ENCODE assay signal across 9 cellular contexts in the genomic region with DNA sequence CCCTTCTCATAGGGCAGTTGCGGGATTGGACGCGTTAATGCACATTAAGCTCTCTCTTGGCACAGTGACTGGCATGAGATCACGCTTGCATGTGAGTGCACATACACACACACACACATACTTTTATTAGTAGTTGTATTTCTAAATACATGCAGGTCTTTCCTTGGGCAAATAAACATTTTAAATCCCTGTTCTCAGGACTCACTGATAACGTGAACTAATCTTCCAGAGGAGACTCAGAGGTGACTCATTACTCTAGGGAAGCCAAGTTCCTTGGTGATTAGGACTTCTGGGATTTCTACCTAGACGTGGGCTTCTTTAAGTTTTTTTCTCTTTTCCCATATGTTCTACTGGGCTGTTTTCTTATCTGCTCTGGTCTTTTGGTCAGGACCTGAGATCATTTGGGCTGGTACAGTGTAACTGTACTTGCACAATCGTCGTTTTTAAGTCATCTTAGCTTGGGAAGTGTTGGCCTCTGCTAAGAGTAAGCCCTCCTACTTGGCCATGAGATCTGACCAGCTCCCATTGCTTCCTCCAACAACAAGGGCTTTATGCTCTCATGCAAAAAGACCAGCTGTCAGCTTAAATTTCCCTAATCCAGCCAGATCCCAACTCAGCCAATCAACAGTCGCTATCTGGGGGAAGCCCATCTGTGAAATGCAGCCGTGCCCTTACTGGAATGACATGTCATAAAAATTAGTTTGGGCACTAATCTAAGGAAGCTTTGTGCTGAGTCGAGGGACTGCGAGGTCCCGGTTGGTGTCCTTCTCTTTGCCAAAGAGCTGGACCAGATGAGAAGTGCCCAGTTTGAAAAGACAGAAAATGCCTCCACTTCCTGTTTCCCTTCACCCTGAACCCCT.
DNase-seq lines count a peak whose midpoint lies in the region; ATAC-seq and TF ChIP-seq lines count a peak whose summit lies in the region.
"Had no signal": no experiment of that assay in that cellular context is flagged by ENCODE, and none has a peak within 500 bp of the region (broad histone marks: within the 10 kb centered on the region; RNA-seq: fewer than 3 reads in every experiment).

No MANE protein-coding gene starts in this region.

- CTCF ChIA-PET in CD8-positive, alpha-beta T cell (lab: Charles Lee) = no interaction called here

- no peak for TF ChIP-seq EP300 in gastroesophageal sphincter (IDR thresholded peaks at IDR 0.05)

- H3K27ac ChIP-seq in gastroesophageal sphincter (no peak overlapping the region), uterus (no peak overlapping the region)
- H3K27ac ChIP-seq in CD8-positive, alpha-beta T cell (ENCODE audit: low read depth, low read length) = no peak overlapping the region

- H3K4me3 Mint-ChIP-seq in CD8-positive, alpha-beta T cell = no peak overlapping the region

- no peaks in the 10 kb centered on the region for H3K36me3 Mint-ChIP-seq in CD8-positive, alpha-beta T cell

- H3K4me3 ChIP-seq in gastroesophageal sphincter (no peak overlapping the region), skeletal muscle satellite cell (ENCODE audit: low read length) (no peak overlapping the region), uterus (no peak overlapping the region)
- H3K4me3 ChIP-seq in CD8-positive, alpha-beta T cell (ENCODE audit: low read depth, low read length) = no peak overlapping the region

- intact Hi-C loops in CD8-positive, alpha-beta T cell (cut with DNase I, micrococcal nuclease) = loop anchor here in 1 of 2 experiments (10.0 kb wide), 1 partner anchor 1945 kb away; no protein-coding TSS in a partner anchor
- intact Hi-C loops in uterus (cut with DNase I; ENCODE audit: low total_unique reads) = no loop called here

- no peak overlapping the region for H3K27ac Mint-ChIP-seq in CD8-positive, alpha-beta T cell

- no peaks in the 10 kb centered on the region for H3K9me3 Mint-ChIP-seq in CD8-positive, alpha-beta T cell

- H3K27me3 ChIP-seq in gastroesophageal sphincter (no peaks in the 10 kb centered on the region), skeletal muscle satellite cell (ENCODE audit: control insufficient read depth, insufficient read depth, low read length) (no peaks in the 10 kb centered on the region), uterus (no peaks in the 10 kb centered on the region)
- no peaks in the 10 kb centered on the region for H3K27me3 ChIP-seq in CD8-positive, alpha-beta T cell (ENCODE audit: insufficient read depth, low read length)

- H3K27me3 Mint-ChIP-seq in CD8-positive, alpha-beta T cell (ENCODE audit: low read depth) = no peaks in the 10 kb centered on the region

- peak overlapping the region; percentile 10 for H3K4me2 ChIP-seq in skeletal muscle satellite cell (ENCODE audit: low read length)

- H3K4me1 Mint-ChIP-seq in CD8-positive, alpha-beta T cell (ENCODE audit: low read depth) = no peaks in the 10 kb centered on the region

- peak; percentile 79 for DNase-seq in H4 (ENCODE audit: low spot score)
- peak; percentile 5 for DNase-seq in SK-N-DZ (ENCODE audit: low spot score)
- no peak for DNase-seq in CD8-positive, alpha-beta T cell
- no peak for DNase-seq in uterus
- DNase-seq in activated effector memory CD4-positive, alpha-beta T cell treated with Interleukin-2 at 50 U/mL for 16 hours = no peak

- ATAC-seq in gastroesophageal sphincter (peak; percentile 67), HG02840 (IDR thresholded peaks at IDR 0.05; ENCODE audit: low FRiP score, unreplicated experiment) (no peak)
- ATAC-seq in CD8-positive, alpha-beta T cell = no peak
- ATAC-seq: Panc1 had no signal

- no peak for TF ChIP-seq POLR2A in gastroesophageal sphincter (IDR thresholded peaks at IDR 0.05)
- no peak for TF ChIP-seq POLR2A in uterus (IDR thresholded peaks at IDR 0.05)

- H3K9me3 ChIP-seq in gastroesophageal sphincter (no peaks in the 10 kb centered on the region), skeletal muscle satellite cell (replicated peaks; ENCODE audit: low read length) (no peaks in the 10 kb centered on the region), uterus (no peaks in the 10 kb centered on the region)
- H3K9me3 ChIP-seq in CD8-positive, alpha-beta T cell (ENCODE audit: low read length) = no peaks in the 10 kb centered on the region

- no peak overlapping the region for H3K9ac ChIP-seq in skeletal muscle satellite cell (ENCODE audit: low read depth, low read length)

- H3K4me1 ChIP-seq in gastroesophageal sphincter (no peaks in the 10 kb centered on the region), skeletal muscle satellite cell (ENCODE audit: control insufficient read depth, insufficient read depth, low read length) (peaks cover 9% of the 10 kb centered on the region), uterus (no peaks in the 10 kb centered on the region)
- no peaks in the 10 kb centered on the region for H3K4me1 ChIP-seq in CD8-positive, alpha-beta T cell (ENCODE audit: insufficient read depth, low read length)

- no peaks in the 10 kb centered on the region for H3K36me3 ChIP-seq in gastroesophageal sphincter
- H3K36me3 ChIP-seq in skeletal muscle satellite cell (ENCODE audit: insufficient read depth, low read length) = no peaks in the 10 kb centered on the region
- no peaks in the 10 kb centered on the region for H3K36me3 ChIP-seq in CD8-positive, alpha-beta T cell (ENCODE audit: insufficient read depth, low read length)
- H3K36me3 ChIP-seq in uterus = no peaks in the 10 kb centered on the region

- no peak for TF ChIP-seq CTCF in gastroesophageal sphincter (IDR thresholded peaks at IDR 0.05)
- TF ChIP-seq CTCF in CD8-positive, alpha-beta T cell (IDR thresholded peaks at IDR 0.05) = no peak
- TF ChIP-seq CTCF in uterus (IDR thresholded peaks at IDR 0.05) = no peak

- 51 to 73% methylated on average over 7 to 8 of the region's 13 CpGs for WGBS in gastroesophageal sphincter (ENCODE audit: low coverage in 1 of 2), 2 donors

- POLR2A ChIA-PET in CD8-positive, alpha-beta T cell (lab: Charles Lee) = no interaction called here

Comparison
In these comparisons a context has a peak if more than half of its experiments do, and no peak if none do; other contexts are left out.
1. DNase-seq: peak in H4 (single experiment) and SK-N-DZ (single experiment); none in CD8-positive, alpha-beta T cell (0 of 7), uterus (0 of 2) and activated effector memory CD4-positive, alpha-beta T cell treated with Interleukin-2 at 50 U/mL for 16 hours (single experiment).